13 cellular contexts compared by ENCODE assay signal in genomic region chr3:58085616-58086015, GRCh38.
DNase-seq lines count a peak whose midpoint lies in the region; ATAC-seq and TF ChIP-seq lines count a peak whose summit lies in the region.
"Had no signal": no experiment of that assay in that cellular context is flagged by ENCODE, and none has a peak within 500 bp of the region (broad histone marks: within the 10 kb centered on the region; RNA-seq: fewer than 3 reads in every experiment).

No MANE protein-coding gene starts in this region.

- no peak overlapping the region for H3K4me3 Mint-ChIP-seq in GM23338

- H3K36me3 Mint-ChIP-seq in GM23338 (ENCODE audit: low read depth) = peaks cover 9% of the 10 kb centered on the region; the same call in 1 of the 3 replicates

- TF ChIP-seq CTCF in GM23338 (conservative IDR thresholded peaks at IDR 0.05; ENCODE audit: low read depth in 2 of 2) (no peak), osteoblast (IDR thresholded peaks at IDR 0.05; ENCODE audit: extremely low read depth, low read depth, low read length) (no peak)

- H3K4me1 ChIP-seq in GM23338 (ENCODE audit: insufficient read depth) (peaks cover 19% of the 10 kb centered on the region), osteoblast (ENCODE audit: insufficient read depth, low read length) (peaks cover 3% of the 10 kb centered on the region)

- no peaks in the 10 kb centered on the region; the same call in 1 of the 2 replicates for H4K20me1 ChIP-seq in GM23338 (replicated peaks; ENCODE audit: insufficient read depth)
- peaks cover 5% of the 10 kb centered on the region for H4K20me1 ChIP-seq in osteoblast (ENCODE audit: insufficient read depth, low read length)

- H3K27me3 Mint-ChIP-seq in GM23338 (ENCODE audit: insufficient read depth, low read depth, poor library complexity) = peaks cover 2% of the 10 kb centered on the region

- H3K4me3 ChIP-seq in GM23338 (no peak overlapping the region), osteoblast (ENCODE audit: insufficient read depth, low read length) (no peak overlapping the region)
- H3K4me3 ChIP-seq: hepatocyte, smooth muscle cell had no signal

- peaks cover 57% of the 10 kb centered on the region for H3K79me2 ChIP-seq in GM23338 (replicated peaks; ENCODE audit: insufficient read depth)
- peaks cover 41% of the 10 kb centered on the region for H3K79me2 ChIP-seq in osteoblast (ENCODE audit: insufficient read depth, low read length)

- no peak for TF ChIP-seq POLR2A in GM18505 (IDR thresholded peaks at IDR 0.05; ENCODE audit: borderline replicate concordance, extremely low read depth, insufficient read depth, insufficient read length)

- no peaks in the 10 kb centered on the region for H3K27me3 ChIP-seq in GM23338 (ENCODE audit: insufficient read depth)
- H3K27me3 ChIP-seq in osteoblast (ENCODE audit: insufficient read depth, low read length) = no peaks in the 10 kb centered on the region
- H3K27me3 ChIP-seq: hepatocyte had no signal

- H3K4me2 ChIP-seq in GM23338 = no peak overlapping the region
- H3K4me2 ChIP-seq in osteoblast (ENCODE audit: insufficient read depth, low read length) = no peak overlapping the region
- H3K4me2 ChIP-seq: hepatocyte, smooth muscle cell had no signal

- peak; percentile 20 for ATAC-seq in GM18873 (IDR thresholded peaks at IDR 0.05; ENCODE audit: low FRiP score, unreplicated experiment)
- no peak for ATAC-seq in GM23338
- ATAC-seq in GM18505 (IDR thresholded peaks at IDR 0.05; ENCODE audit: unreplicated experiment) = no peak
- ATAC-seq: PC-3 had no signal

- H3K4me1 Mint-ChIP-seq in GM23338 = peaks cover 16% of the 10 kb centered on the region

- H2AFZ ChIP-seq in GM23338 = no peak overlapping the region
- H2AFZ ChIP-seq in osteoblast (ENCODE audit: low read length) = no peak overlapping the region
- H2AFZ ChIP-seq: hepatocyte had no signal

- no peaks in the 10 kb centered on the region for H3F3A ChIP-seq in GM23338 (replicated peaks; ENCODE audit: low read depth)

- no peaks in the 10 kb centered on the region for H3K9me2 ChIP-seq in GM23338 (ENCODE audit: insufficient read depth)

- DNase-seq in GM23338 (ENCODE audit: low spot score) = no peak
- DNase-seq in OCI-M1 (lab: John Stamatoyannopoulos, UW) = peak; percentile 45
- peak; percentile 39 for DNase-seq in osteoblast (ENCODE audit: insufficient read length, low spot score, missing footprints)
- no peak for DNase-seq in stimulated activated CD4-positive, alpha-beta T cell treated with anti-CD3 and anti-CD28 coated beads, Interleukin-4, amount 100 ng/mL, for 1 hour
- DNase-seq in effector CD4-positive, alpha-beta T cell = no peak
- DNase-seq: activated effector memory CD4-positive, alpha-beta T cell treated with anti-CD3 and anti-CD28 coated beads, Interleukin-2, amount 50 U/mL, for 16 hours; EL; PC-3; stimulated activated naive CD4-positive, alpha-beta T cell had no signal

- H3K9me3 ChIP-seq in osteoblast (ENCODE audit: low read depth, low read length) = no peaks in the 10 kb centered on the region

- peak overlapping the region; percentile 46 for H3K27ac Mint-ChIP-seq in GM23338

- H3K36me3 ChIP-seq in GM23338 (ENCODE audit: insufficient read depth) (peaks cover 14% of the 10 kb centered on the region; the same call in 1 of the 2 replicates), osteoblast (ENCODE audit: insufficient read depth, low read length) (peaks cover 52% of the 10 kb centered on the region)

- H3K27ac ChIP-seq in GM23338 (ENCODE audit: low read depth) (no peak overlapping the region), osteoblast (ENCODE audit: low read depth, low read length) (no peak overlapping the region)

- no peaks in the 10 kb centered on the region for H3K9me3 Mint-ChIP-seq in GM23338

TF ChIP-seq in GM23338, 12 proteins besides CTCF, POLR2A, EP300 and RAD21 (continues in another document):
- TF ChIP-seq, protein P1, sequence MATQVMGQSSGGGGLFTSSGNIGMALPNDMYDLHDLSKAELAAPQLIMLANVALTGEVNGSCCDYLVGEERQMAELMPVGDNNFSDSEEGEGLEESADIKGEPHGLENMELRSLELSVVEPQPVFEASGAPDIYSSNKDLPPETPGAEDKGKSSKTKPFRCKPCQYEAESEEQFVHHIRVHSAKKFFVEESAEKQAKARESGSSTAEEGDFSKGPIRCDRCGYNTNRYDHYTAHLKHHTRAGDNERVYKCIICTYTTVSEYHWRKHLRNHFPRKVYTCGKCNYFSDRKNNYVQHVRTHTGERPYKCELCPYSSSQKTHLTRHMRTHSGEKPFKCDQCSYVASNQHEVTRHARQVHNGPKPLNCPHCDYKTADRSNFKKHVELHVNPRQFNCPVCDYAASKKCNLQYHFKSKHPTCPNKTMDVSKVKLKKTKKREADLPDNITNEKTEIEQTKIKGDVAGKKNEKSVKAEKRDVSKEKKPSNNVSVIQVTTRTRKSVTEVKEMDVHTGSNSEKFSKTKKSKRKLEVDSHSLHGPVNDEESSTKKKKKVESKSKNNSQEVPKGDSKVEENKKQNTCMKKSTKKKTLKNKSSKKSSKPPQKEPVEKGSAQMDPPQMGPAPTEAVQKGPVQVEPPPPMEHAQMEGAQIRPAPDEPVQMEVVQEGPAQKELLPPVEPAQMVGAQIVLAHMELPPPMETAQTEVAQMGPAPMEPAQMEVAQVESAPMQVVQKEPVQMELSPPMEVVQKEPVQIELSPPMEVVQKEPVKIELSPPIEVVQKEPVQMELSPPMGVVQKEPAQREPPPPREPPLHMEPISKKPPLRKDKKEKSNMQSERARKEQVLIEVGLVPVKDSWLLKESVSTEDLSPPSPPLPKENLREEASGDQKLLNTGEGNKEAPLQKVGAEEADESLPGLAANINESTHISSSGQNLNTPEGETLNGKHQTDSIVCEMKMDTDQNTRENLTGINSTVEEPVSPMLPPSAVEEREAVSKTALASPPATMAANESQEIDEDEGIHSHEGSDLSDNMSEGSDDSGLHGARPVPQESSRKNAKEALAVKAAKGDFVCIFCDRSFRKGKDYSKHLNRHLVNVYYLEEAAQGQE (IDR thresholded peaks at IDR 0.05; ENCODE audit: unreplicated experiment) = no peak
- TF ChIP-seq EZH2 (IDR thresholded peaks at IDR 0.05; ENCODE audit: low read depth, unreplicated experiment) (no peak), POLR2AphosphoS5 (IDR thresholded peaks at IDR 0.05; ENCODE audit: low read depth) (no peak), STAT1 (IDR thresholded peaks at IDR 0.05; ENCODE audit: unreplicated experiment) (no peak), CREB1 (CRISPR knock-in tag; IDR thresholded peaks at IDR 0.05; ENCODE audit: low read depth) (no peak), NANOG (IDR thresholded peaks at IDR 0.05; ENCODE audit: borderline replicate concordance) (no peak)
- TF ChIP-seq, protein P2, sequence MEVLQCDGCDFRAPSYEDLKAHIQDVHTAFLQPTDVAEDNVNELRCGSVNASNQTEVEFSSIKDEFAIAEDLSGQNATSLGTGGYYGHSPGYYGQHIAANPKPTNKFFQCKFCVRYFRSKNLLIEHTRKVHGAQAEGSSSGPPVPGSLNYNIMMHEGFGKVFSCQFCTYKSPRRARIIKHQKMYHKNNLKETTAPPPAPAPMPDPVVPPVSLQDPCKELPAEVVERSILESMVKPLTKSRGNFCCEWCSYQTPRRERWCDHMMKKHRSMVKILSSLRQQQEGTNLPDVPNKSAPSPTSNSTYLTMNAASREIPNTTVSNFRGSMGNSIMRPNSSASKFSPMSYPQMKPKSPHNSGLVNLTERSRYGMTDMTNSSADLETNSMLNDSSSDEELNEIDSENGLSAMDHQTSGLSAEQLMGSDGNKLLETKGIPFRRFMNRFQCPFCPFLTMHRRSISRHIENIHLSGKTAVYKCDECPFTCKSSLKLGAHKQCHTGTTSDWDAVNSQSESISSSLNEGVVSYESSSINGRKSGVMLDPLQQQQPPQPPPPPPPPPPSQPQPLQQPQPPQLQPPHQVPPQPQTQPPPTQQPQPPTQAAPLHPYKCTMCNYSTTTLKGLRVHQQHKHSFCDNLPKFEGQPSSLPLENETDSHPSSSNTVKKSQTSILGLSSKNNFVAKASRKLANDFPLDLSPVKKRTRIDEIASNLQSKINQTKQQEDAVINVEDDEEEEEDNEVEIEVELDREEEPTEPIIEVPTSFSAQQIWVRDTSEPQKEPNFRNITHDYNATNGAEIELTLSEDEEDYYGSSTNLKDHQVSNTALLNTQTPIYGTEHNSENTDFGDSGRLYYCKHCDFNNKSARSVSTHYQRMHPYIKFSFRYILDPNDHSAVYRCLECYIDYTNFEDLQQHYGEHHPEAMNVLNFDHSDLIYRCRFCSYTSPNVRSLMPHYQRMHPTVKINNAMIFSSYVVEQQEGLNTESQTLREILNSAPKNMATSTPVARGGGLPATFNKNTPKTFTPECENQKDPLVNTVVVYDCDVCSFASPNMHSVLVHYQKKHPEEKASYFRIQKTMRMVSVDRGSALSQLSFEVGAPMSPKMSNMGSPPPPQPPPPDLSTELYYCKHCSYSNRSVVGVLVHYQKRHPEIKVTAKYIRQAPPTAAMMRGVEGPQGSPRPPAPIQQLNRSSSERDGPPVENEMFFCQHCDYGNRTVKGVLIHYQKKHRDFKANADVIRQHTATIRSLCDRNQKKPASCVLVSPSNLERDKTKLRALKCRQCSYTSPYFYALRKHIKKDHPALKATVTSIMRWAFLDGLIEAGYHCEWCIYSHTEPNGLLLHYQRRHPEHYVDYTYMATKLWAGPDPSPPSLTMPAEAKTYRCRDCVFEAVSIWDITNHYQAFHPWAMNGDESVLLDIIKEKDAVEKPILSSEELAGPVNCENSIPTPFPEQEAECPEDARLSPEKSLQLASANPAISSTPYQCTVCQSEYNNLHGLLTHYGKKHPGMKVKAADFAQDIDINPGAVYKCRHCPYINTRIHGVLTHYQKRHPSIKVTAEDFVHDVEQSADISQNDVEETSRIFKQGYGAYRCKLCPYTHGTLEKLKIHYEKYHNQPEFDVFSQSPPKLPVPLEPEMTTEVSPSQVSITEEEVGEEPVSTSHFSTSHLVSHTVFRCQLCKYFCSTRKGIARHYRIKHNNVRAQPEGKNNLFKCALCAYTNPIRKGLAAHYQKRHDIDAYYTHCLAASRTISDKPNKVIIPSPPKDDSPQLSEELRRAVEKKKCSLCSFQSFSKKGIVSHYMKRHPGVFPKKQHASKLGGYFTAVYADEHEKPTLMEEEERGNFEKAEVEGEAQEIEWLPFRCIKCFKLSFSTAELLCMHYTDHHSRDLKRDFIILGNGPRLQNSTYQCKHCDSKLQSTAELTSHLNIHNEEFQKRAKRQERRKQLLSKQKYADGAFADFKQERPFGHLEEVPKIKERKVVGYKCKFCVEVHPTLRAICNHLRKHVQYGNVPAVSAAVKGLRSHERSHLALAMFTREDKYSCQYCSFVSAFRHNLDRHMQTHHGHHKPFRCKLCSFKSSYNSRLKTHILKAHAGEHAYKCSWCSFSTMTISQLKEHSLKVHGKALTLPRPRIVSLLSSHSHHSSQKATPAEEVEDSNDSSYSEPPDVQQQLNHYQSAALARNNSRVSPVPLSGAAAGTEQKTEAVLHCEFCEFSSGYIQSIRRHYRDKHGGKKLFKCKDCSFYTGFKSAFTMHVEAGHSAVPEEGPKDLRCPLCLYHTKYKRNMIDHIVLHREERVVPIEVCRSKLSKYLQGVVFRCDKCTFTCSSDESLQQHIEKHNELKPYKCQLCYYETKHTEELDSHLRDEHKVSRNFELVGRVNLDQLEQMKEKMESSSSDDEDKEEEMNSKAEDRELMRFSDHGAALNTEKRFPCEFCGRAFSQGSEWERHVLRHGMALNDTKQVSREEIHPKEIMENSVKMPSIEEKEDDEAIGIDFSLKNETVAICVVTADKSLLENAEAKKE (CRISPR knock-in tag; IDR thresholded peaks at IDR 0.05) = no peak

Comparison
In these comparisons a context has a peak if more than half of its experiments do, and no peak if none do; other contexts are left out.
1. DNase-seq: peak in OCI-M1 (single experiment) and osteoblast (single experiment); none in GM23338 (single experiment), stimulated activated CD4-positive, alpha-beta T cell treated with anti-CD3 and anti-CD28 coated beads, Interleukin-4, amount 100 ng/mL, for 1 hour (single experiment) and effector CD4-positive, alpha-beta T cell (single experiment).